In genomic region chr1:184825571-184825970, GRCh38 we compare ENCODE assay signal across 12 cellular contexts.
DNase-seq lines count a peak whose midpoint lies in the region; ATAC-seq and TF ChIP-seq lines count a peak whose summit lies in the region.
"Had no signal": no experiment of that assay in that cellular context is flagged by ENCODE, and none has a peak within 500 bp of the region (broad histone marks: within the 10 kb centered on the region; RNA-seq: fewer than 3 reads in every experiment).

No MANE protein-coding gene starts in this region.

- H3K9me2 ChIP-seq in GM23248 (ENCODE audit: insufficient read depth) = no peaks in the 10 kb centered on the region

- DNase-seq in GDM1 (lab: John Stamatoyannopoulos, UW) (peak; percentile 8), T-helper 17 cell (no peak), nephron progenitor cell (no peak), NCI-H345 (lab: John Stamatoyannopoulos, UW) (no peak), NCI-H345 treated with DMSO at 0.1 percent for 48 hours (lab: John Stamatoyannopoulos, UW; ENCODE audit: unreplicated experiment) (no peak), GM23248 (no peak)
- DNase-seq: retina, T-helper 2 cell had no signal

- 45 to 71% methylated on average over 1 of the region's 1 CpG for WGBS in GM23248 (ENCODE audit: low coverage in 1 of 2, low lambda C conversion rate in 2 of 2, missing lambda C conversion rate in 2 of 2), 2 experiments

- H3K4me2 ChIP-seq in GM23248 (ENCODE audit: unreplicated experiment) = no peak overlapping the region

- H3K9me3 Mint-ChIP-seq in nephron progenitor cell = no peaks in the 10 kb centered on the region
- H3K9me3 Mint-ChIP-seq: mesothelial cell of epicardium had no signal

- H3K4me3 ChIP-seq in GM23248 = no peak overlapping the region

- no peak overlapping the region for H2AFZ ChIP-seq in GM23248

- TF ChIP-seq CTCF in nephron progenitor cell (IDR thresholded peaks at IDR 0.05) = no peak

- H4K20me1 ChIP-seq in GM23248 (ENCODE audit: insufficient read depth) = no peaks in the 10 kb centered on the region

- H3F3A ChIP-seq in GM23248 (ENCODE audit: insufficient read depth) = peaks cover 4% of the 10 kb centered on the region; the same call in 1 of the 2 replicates

- H3K4me3 Mint-ChIP-seq in T-helper 17 cell (no peak overlapping the region), nephron progenitor cell (no peak overlapping the region)
- H3K4me3 Mint-ChIP-seq: mesothelial cell of epicardium had no signal

- H3K4me1 Mint-ChIP-seq in T-helper 17 cell (peaks cover 14% of the 10 kb centered on the region), nephron progenitor cell (peaks cover 65% of the 10 kb centered on the region)

- H3K9ac ChIP-seq in GM23248 = no peak overlapping the region

- ATAC-seq in HG02870 (IDR thresholded peaks at IDR 0.05; ENCODE audit: unreplicated experiment) = peak; percentile 37
- ATAC-seq in T-helper 17 cell = no peak
- ATAC-seq in HG03108 (IDR thresholded peaks at IDR 0.05; ENCODE audit: unreplicated experiment) = no peak

- H3K79me2 ChIP-seq in GM23248 (ENCODE audit: insufficient read depth) = no peaks in the 10 kb centered on the region

- no peak overlapping the region for H3K27ac ChIP-seq in GM23248
- H3K27ac ChIP-seq: C4-2B had no signal

- peaks cover 8% of the 10 kb centered on the region; the same call in 1 of the 2 replicates for H3K36me3 ChIP-seq in GM23248 (ENCODE audit: low read depth)

- peaks cover 16% of the 10 kb centered on the region for H3K36me3 Mint-ChIP-seq in T-helper 17 cell (ENCODE audit: low read depth)
- no peaks in the 10 kb centered on the region for H3K36me3 Mint-ChIP-seq in nephron progenitor cell (ENCODE audit: low read depth)
- H3K36me3 Mint-ChIP-seq: mesothelial cell of epicardium had no signal

- H3K27me3 ChIP-seq in GM23248 (replicated peaks; ENCODE audit: insufficient read depth) = no peaks in the 10 kb centered on the region

- H3K9me3 ChIP-seq in T-helper 17 cell (ENCODE audit: control insufficient read depth, low read length, poor library complexity, severe bottlenecking) (no peaks in the 10 kb centered on the region), GM23248 (ENCODE audit: low read depth) (no peaks in the 10 kb centered on the region)

- H3K27me3 Mint-ChIP-seq in T-helper 17 cell (no peaks in the 10 kb centered on the region), nephron progenitor cell (ENCODE audit: low read depth, poor library complexity) (no peaks in the 10 kb centered on the region)

- H3K27ac Mint-ChIP-seq in T-helper 17 cell (peak overlapping the region; percentile 83), nephron progenitor cell (peak overlapping the region; percentile 66)
- H3K27ac Mint-ChIP-seq: mesothelial cell of epicardium had no signal

- H3K4me1 ChIP-seq in GM23248 (ENCODE audit: insufficient read depth) = peaks cover 10% of the 10 kb centered on the region

- in situ Hi-C loops in GM23248 (cut with MboI) = no loop called here
